ENCODE assay signal across 18 cellular contexts in genomic region chr7:762891-763290, GRCh38.
"Had no signal": no experiment of that assay in that cellular context is flagged by ENCODE, and none has a peak within 500 bp of the region (broad histone marks: within the 10 kb centered on the region; RNA-seq: fewer than 3 reads in every experiment).

No MANE protein-coding gene starts in this region.

- ATAC-seq: esophagus mucosa; heart left ventricle; left colon; psoas muscle; stimulated activated effector memory CD8-positive, alpha-beta T cell treated with anti-CD3 and anti-CD28 coated beads, Interleukin-12 subunit alpha, Interleukin-12 subunit beta, amount 100 ng/mL, for 72 hours had no signal

- H3K27ac ChIP-seq: dorsolateral prefrontal cortex, heart left ventricle, parathyroid adenoma, psoas muscle, right lobe of liver, tibial artery, upper lobe of left lung, uterus had no signal

- DNase-seq: dorsolateral prefrontal cortex; effector CD8-positive, alpha-beta T cell; heart left ventricle; hippocampal formation; left colon; mesendoderm; naive B cell; psoas muscle; retina; right lobe of liver; stimulated activated CD4-positive, alpha-beta T cell treated with anti-CD3 and anti-CD28 coated beads, Interleukin-4, amount 100 ng/mL, for 1 hour; stimulated activated CD8-positive, alpha-beta memory T cell treated with anti-CD3 and anti-CD28 coated beads, Interleukin-4, amount 100 ng/mL, for 48 hours; tibial artery; upper lobe of left lung; uterus had no signal
